Comparison of ENCODE assay signal across 8 cellular contexts in genomic region chr7:37352974-37353948, GRCh38.
A peak's percentile ranks its signal among the peaks of the same experiment; 100 is the strongest.
DNase-seq lines count a peak whose midpoint lies in the region; ATAC-seq and TF ChIP-seq lines count a peak whose summit lies in the region.

No MANE protein-coding gene starts in this region.

- peak overlapping the region; percentile 84 for H3K4me3 Mint-ChIP-seq in stimulated activated memory B cell treated with anti-CD40 and anti-IgM and Interleukin-4, amounts not matched to agents 10 μg/mL and 1 μg/mL and 100 μg/mL, for 72 hours

- H3K9me3 ChIP-seq in left lung: no peaks in the 10 kb centered on the region

- ATAC-seq in HG02938 (IDR thresholded peaks at IDR 0.05; ENCODE audit: unreplicated experiment): peak; percentile 62
- ATAC-seq in left lung: peak; percentile 31
- ATAC-seq in stimulated activated memory B cell treated with anti-CD40 and anti-IgM and Interleukin-4, amounts not matched to agents 10 μg/mL and 1 μg/mL and 100 μg/mL, for 72 hours: peak; percentile 85

- H3K36me3 ChIP-seq in left lung: no peaks in the 10 kb centered on the region

- peak overlapping the region; percentile 82 for H3K27ac Mint-ChIP-seq in stimulated activated memory B cell treated with anti-CD40 and anti-IgM and Interleukin-4, amounts not matched to agents 10 μg/mL and 1 μg/mL and 100 μg/mL, for 72 hours

- peak overlapping the region in 1 of 2 donors; percentile 41 for H3K4me3 ChIP-seq in left lung

- H3K27ac ChIP-seq in left lung: peak overlapping the region in 1 of 2 donors; percentile 75

- no peaks in the 10 kb centered on the region for H3K27me3 Mint-ChIP-seq in stimulated activated memory B cell treated with anti-CD40 and anti-IgM and Interleukin-4, amounts not matched to agents 10 μg/mL and 1 μg/mL and 100 μg/mL, for 72 hours

- peaks cover 78% of the 10 kb centered on the region for H3K4me1 Mint-ChIP-seq in stimulated activated memory B cell treated with anti-CD40 and anti-IgM and Interleukin-4, amounts not matched to agents 10 μg/mL and 1 μg/mL and 100 μg/mL, for 72 hours

- no peaks in the 10 kb centered on the region for H3K36me3 Mint-ChIP-seq in stimulated activated memory B cell treated with anti-CD40 and anti-IgM and Interleukin-4, amounts not matched to agents 10 μg/mL and 1 μg/mL and 100 μg/mL, for 72 hours

- peaks cover 15 to 60% of the 10 kb centered on the region in 2 donors for H3K4me1 ChIP-seq in left lung

- peak; percentile 63 for DNase-seq in activated gamma-delta T cell treated with Interleukin-2 at 50 U/mL for 16 hours
- DNase-seq in activated gamma-delta T cell (lab: John Stamatoyannopoulos, UW): no peak
- peak; percentile 44 for DNase-seq in NCI-H748 (lab: John Stamatoyannopoulos, UW; ENCODE audit: unreplicated experiment)
- peak; percentile 75 to 77 for DNase-seq in activated T-cell treated with anti-CD3 and anti-CD28 coated beads, Interleukin-2, amount 50 U/mL, for 48 hours
- peak in 1 of 2 donors; percentile 62 for DNase-seq in left lung
- DNase-seq in NK-92 (lab: John Stamatoyannopoulos, UW; ENCODE audit: unreplicated experiment): no peak

- no peaks in the 10 kb centered on the region for H3K9me3 Mint-ChIP-seq in stimulated activated memory B cell treated with anti-CD40 and anti-IgM and Interleukin-4, amounts not matched to agents 10 μg/mL and 1 μg/mL and 100 μg/mL, for 72 hours

- peak; percentile 25 to 53 for TF ChIP-seq CTCF in left lung (IDR thresholded peaks at IDR 0.05)

- intact Hi-C loops in left lung (cut with DNase I): loop anchor here in 1 of 2 donors (10.0 kb wide), 1 partner anchor 138 kb away; no protein-coding TSS in a partner anchor

- no peaks in the 10 kb centered on the region for H3K27me3 ChIP-seq in left lung

Comparison
In these comparisons a context has a peak if more than half of its experiments do, and no peak if none do; other contexts are left out.
1. DNase-seq: peak in activated gamma-delta T cell treated with Interleukin-2 at 50 U/mL for 16 hours (single experiment), NCI-H748 (single experiment) and activated T-cell treated with anti-CD3 and anti-CD28 coated beads, Interleukin-2, amount 50 U/mL, for 48 hours (2 of 2); none in activated gamma-delta T cell (single experiment) and NK-92 (single experiment).
2. ATAC-seq: peak in every context shown above with its lines; median percentile 85 in stimulated activated memory B cell treated with anti-CD40 and anti-IgM and Interleukin-4, amounts not matched to agents 10 μg/mL and 1 μg/mL and 100 μg/mL, for 72 hours; 62 in HG02938; 31 in left lung.